25 cellular contexts compared by ENCODE assay signal in the genomic region with DNA sequence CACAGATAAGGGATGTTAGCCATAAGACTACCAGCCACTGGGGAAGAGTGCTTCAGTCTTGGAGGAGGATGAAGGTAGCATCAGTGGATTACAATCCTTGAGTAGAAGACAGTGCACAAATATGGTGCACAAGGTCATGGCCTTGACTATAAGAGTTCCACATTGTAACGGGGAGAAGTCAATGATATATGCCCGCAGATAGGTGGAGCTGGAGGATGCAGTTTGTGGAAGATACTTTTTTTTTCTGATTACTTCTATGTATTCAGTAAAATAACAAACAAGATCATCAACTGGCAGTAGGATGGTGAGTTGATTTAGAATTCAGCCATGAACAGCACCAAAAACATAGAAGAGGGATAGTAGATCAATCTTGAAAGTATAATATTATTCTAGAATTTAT.
DNase-seq lines count a peak whose midpoint lies in the region; FAIRE-seq and TF ChIP-seq lines count a peak whose summit lies in the region.
"Had no signal": no experiment of that assay in that cellular context is flagged by ENCODE, and none has a peak within 500 bp of the region (broad histone marks: within the 10 kb centered on the region; RNA-seq: fewer than 3 reads in every experiment).

No MANE protein-coding gene starts in this region.

- no peaks in the 10 kb centered on the region for H3K27me3 Mint-ChIP-seq in astrocyte (ENCODE audit: low read depth, unreplicated experiment)
- H3K27me3 Mint-ChIP-seq: activated CD8-positive, alpha-beta T cell treated with anti-CD3 and anti-CD28 coated beads for 36 hours; activated naive CD8-positive, alpha-beta T cell treated with anti-CD3 and anti-CD28 coated beads for 36 hours; T-cell had no signal

- WGBS in ovary, 3 donors, result 77 to 85% (median 83%) methylated on average over 2 of the region's 2 CpGs

- H3K4me3 Mint-ChIP-seq in astrocyte (ENCODE audit: unreplicated experiment), result no peak overlapping the region
- H3K4me3 Mint-ChIP-seq: activated CD8-positive, alpha-beta T cell treated with anti-CD3 and anti-CD28 coated beads for 36 hours; activated naive CD8-positive, alpha-beta T cell treated with anti-CD3 and anti-CD28 coated beads for 36 hours; activated T-cell treated with anti-CD3 and anti-CD28 coated beads, Interleukin-2, amount 50 U/mL, for 72 hours; T-cell; WTC11 had no signal

- H3K9me3 ChIP-seq in astrocyte (ENCODE audit: insufficient read depth, low read depth, low read length) (no peaks in the 10 kb centered on the region), ovary (no peaks in the 10 kb centered on the region)
- H3K9me3 ChIP-seq: suprapubic skin had no signal

- H2AFZ ChIP-seq in astrocyte (ENCODE audit: low read depth, low read length), result no peak overlapping the region

- no peak for FAIRE-seq in astrocyte (lab: Jason Lieb, UNC)
- FAIRE-seq: D721Med had no signal

- no peak for TF ChIP-seq EP300 in Ishikawa (IDR thresholded peaks at IDR 0.05; ENCODE audit: borderline replicate concordance)
- TF ChIP-seq EP300 in ovary (IDR thresholded peaks at IDR 0.05), result no peak

- H3K27ac ChIP-seq in astrocyte (ENCODE audit: low read depth, low read length), result no peak overlapping the region
- H3K27ac ChIP-seq in ovary, result no peak overlapping the region
- H3K27ac ChIP-seq: HL-60, skin epidermis, suprapubic skin had no signal

- no peak overlapping the region for H3K4me3 ChIP-seq in astrocyte (ENCODE audit: insufficient read depth, low read depth, low read length)
- H3K4me3 ChIP-seq in fibroblast of villous mesenchyme (ENCODE audit: low read depth, low read length), result no peak overlapping the region
- H3K4me3 ChIP-seq in ovary, result no peak overlapping the region
- H3K4me3 ChIP-seq: skin epidermis, suprapubic skin had no signal

- H3K4me1 ChIP-seq in astrocyte (ENCODE audit: insufficient read depth, low read length) (peaks cover 10% of the 10 kb centered on the region), ovary (ENCODE audit: insufficient read depth) (no peaks in the 10 kb centered on the region)

- TF ChIP-seq CTCF in AG09319 (IDR thresholded peaks at IDR 0.05; ENCODE audit: low read depth, low read length) (peak; percentile 3), astrocyte (IDR thresholded peaks at IDR 0.05; ENCODE audit: insufficient read depth, low read depth, low read length) (peak; percentile 19), fibroblast of villous mesenchyme (IDR thresholded peaks at IDR 0.05; ENCODE audit: insufficient read depth, low read depth, low read length) (peak; percentile 43), ovary (IDR thresholded peaks at IDR 0.05) (no peak)

- H3K79me2 ChIP-seq in astrocyte (ENCODE audit: insufficient read depth, low read length), result no peaks in the 10 kb centered on the region

- H3K36me3 ChIP-seq in astrocyte (ENCODE audit: insufficient read depth, low read length), result no peaks in the 10 kb centered on the region
- no peaks in the 10 kb centered on the region for H3K36me3 ChIP-seq in ovary
- H3K36me3 ChIP-seq: suprapubic skin had no signal

- 0 out of 2 replicates have a peak, but pooled peaks have one; percentile 10 for TF ChIP-seq RAD21 in Ishikawa (IDR thresholded peaks at IDR 0.05; ENCODE audit: low read depth)

- peaks cover 15% of the 10 kb centered on the region for H3K4me1 Mint-ChIP-seq in astrocyte (ENCODE audit: low read depth, unreplicated experiment)
- H3K4me1 Mint-ChIP-seq: activated naive CD8-positive, alpha-beta T cell treated with anti-CD3 and anti-CD28 coated beads for 36 hours; T-cell had no signal

- no peak overlapping the region for H3K4me2 ChIP-seq in astrocyte (ENCODE audit: low read length)

- no peak for TF ChIP-seq POLR2A in ovary (IDR thresholded peaks at IDR 0.05)

- H3K27ac Mint-ChIP-seq in astrocyte (ENCODE audit: unreplicated experiment), result no peak overlapping the region
- H3K27ac Mint-ChIP-seq: activated CD8-positive, alpha-beta T cell treated with anti-CD3 and anti-CD28 coated beads for 36 hours; activated naive CD8-positive, alpha-beta T cell treated with anti-CD3 and anti-CD28 coated beads for 36 hours; activated T-cell treated with anti-CD3 and anti-CD28 coated beads, Interleukin-2, amount 50 U/mL, for 72 hours; T-cell; WTC11 had no signal

- no peaks in the 10 kb centered on the region for H4K20me1 ChIP-seq in astrocyte (ENCODE audit: insufficient read depth, low read length)

- DNase-seq in AG09319 (ENCODE audit: extremely low read depth, low read depth) (no peak), astrocyte (ENCODE audit: low read depth) (no peak), fibroblast of villous mesenchyme (ENCODE audit: low read depth) (peak; percentile 11), ovary (no peak), cerebellar cortex (ENCODE audit: low spot score) (no peak), Kasumi-1 (lab: John Stamatoyannopoulos, UW) (no peak), NCI-H2081 treated with DMSO at 0.1 percent for 48 hours (lab: John Stamatoyannopoulos, UW) (no peak)
- DNase-seq: activated CD8-positive, alpha-beta T cell treated with anti-CD3 and anti-CD28 coated beads for 36 hours; activated naive CD8-positive, alpha-beta T cell treated with anti-CD3 and anti-CD28 coated beads for 36 hours; activated T-cell treated with anti-CD3 and anti-CD28 coated beads, Interleukin-2, amount 50 U/mL, for 72 hours; effector memory CD4-positive, alpha-beta T cell; KG1; NCI-H1048; NCI-H2081; NCI-H69; RPMI8226; stimulated activated CD4-positive, alpha-beta T cell treated with anti-CD3 and anti-CD28 coated beads, Interleukin-4, amount 100 ng/mL, for 4 hours; stimulated activated CD8-positive, alpha-beta memory T cell treated with anti-CD3 and anti-CD28 coated beads, Interleukin-4, amount 100 ng/mL, for 48 hours; T-cell had no signal

- H3K9me3 Mint-ChIP-seq in astrocyte (ENCODE audit: unreplicated experiment), result no peaks in the 10 kb centered on the region
- H3K9me3 Mint-ChIP-seq: WTC11 had no signal

- intact Hi-C loops in ovary (cut with DNase I), result no loop called here

- H3K9ac ChIP-seq in astrocyte (ENCODE audit: low read length), result no peak overlapping the region

- H3K36me3 Mint-ChIP-seq in astrocyte (ENCODE audit: low read depth, unreplicated experiment), result no peaks in the 10 kb centered on the region
- H3K36me3 Mint-ChIP-seq: activated naive CD8-positive, alpha-beta T cell treated with anti-CD3 and anti-CD28 coated beads for 36 hours; T-cell; WTC11 had no signal

- H3K27me3 ChIP-seq in astrocyte (ENCODE audit: insufficient read depth, low read length) (no peaks in the 10 kb centered on the region), ovary (no peaks in the 10 kb centered on the region)
- H3K27me3 ChIP-seq: suprapubic skin had no signal

TF ChIP-seq in Ishikawa, 13 proteins besides CTCF, POLR2A, EP300 and RAD21:
- TF ChIP-seq, protein P1, sequence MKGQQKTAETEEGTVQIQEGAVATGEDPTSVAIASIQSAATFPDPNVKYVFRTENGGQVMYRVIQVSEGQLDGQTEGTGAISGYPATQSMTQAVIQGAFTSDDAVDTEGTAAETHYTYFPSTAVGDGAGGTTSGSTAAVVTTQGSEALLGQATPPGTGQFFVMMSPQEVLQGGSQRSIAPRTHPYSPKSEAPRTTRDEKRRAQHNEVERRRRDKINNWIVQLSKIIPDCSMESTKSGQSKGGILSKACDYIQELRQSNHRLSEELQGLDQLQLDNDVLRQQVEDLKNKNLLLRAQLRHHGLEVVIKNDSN (IDR thresholded peaks at IDR 0.05), result no peak
- TF ChIP-seq CREB1 (IDR thresholded peaks at IDR 0.05; ENCODE audit: low read depth) (no peak), TEAD4 (IDR thresholded peaks at IDR 0.05) (no peak)

Comparison
In these comparisons a context has a peak if more than half of its experiments do, and no peak if none do; other contexts are left out.
1. CTCF ChIP-seq: peak in AG09319 (single experiment), astrocyte (single experiment) and fibroblast of villous mesenchyme (single experiment); none in ovary (0 of 3).